Comparison of ENCODE assay signal across 9 cellular contexts in genomic region chr21:34864370-34865209, GRCh38.
DNase-seq lines count a peak whose midpoint lies in the region; ATAC-seq and TF ChIP-seq lines count a peak whose summit lies in the region.
"Had no signal": no experiment of that assay in that cellular context is flagged by ENCODE, and none has a peak within 500 bp of the region (broad histone marks: within the 10 kb centered on the region; RNA-seq: fewer than 3 reads in every experiment).

No MANE protein-coding gene starts in this region.

- no peak for TF ChIP-seq POLR2A in GM18505 (IDR thresholded peaks at IDR 0.05; ENCODE audit: borderline replicate concordance, extremely low read depth, insufficient read depth, insufficient read length)

- peaks cover 17 to 63% of the 10 kb centered on the region in 2 donors for H3K4me1 ChIP-seq in left lung

- no peak for ATAC-seq in activated T-cell treated with anti-CD3 and anti-CD28 coated beads, Interleukin-2, amount 50 U/mL, for 4 hours
- ATAC-seq in T-helper 17 cell (no peak), left lung (peak; percentile 1), GM18505 (IDR thresholded peaks at IDR 0.05; ENCODE audit: unreplicated experiment) (no peak)

- no peak overlapping the region for H3K4me3 Mint-ChIP-seq in activated T-cell treated with anti-CD3 and anti-CD28 coated beads, Interleukin-2, amount 50 U/mL, for 4 hours
- H3K4me3 Mint-ChIP-seq in T-helper 17 cell (no peak overlapping the region), type B pancreatic cell (peak overlapping the region; percentile 74), endothelial cell (ENCODE audit: unreplicated experiment) (no peak overlapping the region)

- peaks cover 50% of the 10 kb centered on the region for H3K4me1 Mint-ChIP-seq in activated T-cell treated with anti-CD3 and anti-CD28 coated beads, Interleukin-2, amount 50 U/mL, for 4 hours (ENCODE audit: low read depth)
- H3K4me1 Mint-ChIP-seq in T-helper 17 cell (peaks cover 35% of the 10 kb centered on the region), type B pancreatic cell (ENCODE audit: unreplicated experiment) (peaks cover 35% of the 10 kb centered on the region), endothelial cell (ENCODE audit: unreplicated experiment) (peaks cover 25% of the 10 kb centered on the region)

- H3K27me3 ChIP-seq in left lung = no peaks in the 10 kb centered on the region
- H3K27me3 ChIP-seq: testis had no signal

- H3K27me3 Mint-ChIP-seq in activated T-cell treated with anti-CD3 and anti-CD28 coated beads, Interleukin-2, amount 50 U/mL, for 4 hours (ENCODE audit: low read depth) = no peaks in the 10 kb centered on the region
- H3K27me3 Mint-ChIP-seq in T-helper 17 cell (no peaks in the 10 kb centered on the region), type B pancreatic cell (peaks cover 17% of the 10 kb centered on the region), endothelial cell (ENCODE audit: unreplicated experiment) (peaks cover 14% of the 10 kb centered on the region)

- H3K9me3 ChIP-seq in T-helper 17 cell (ENCODE audit: control insufficient read depth, low read length, poor library complexity, severe bottlenecking) (no peaks in the 10 kb centered on the region), left lung (no peaks in the 10 kb centered on the region)
- H3K9me3 ChIP-seq: testis had no signal

- no peak for TF ChIP-seq CTCF in left lung (IDR thresholded peaks at IDR 0.05)
- TF ChIP-seq CTCF in type B pancreatic cell (conservative IDR thresholded peaks at IDR 0.05) = no peak
- TF ChIP-seq CTCF in endothelial cell (IDR thresholded peaks at IDR 0.05; ENCODE audit: unreplicated experiment) = no peak

- peak; percentile 3 to 12 for DNase-seq in activated T-cell treated with anti-CD3 and anti-CD28 coated beads, Interleukin-2, amount 50 U/mL, for 48 hours
- no peak for DNase-seq in activated T-cell treated with anti-CD3 and anti-CD28 coated beads, Interleukin-2, amount 50 U/mL, for 4 hours
- DNase-seq in T-helper 17 cell (no peak), left lung (no peak), type B pancreatic cell (ENCODE audit: extremely low spot score, unreplicated experiment) (no peak), NCI-H526 (lab: John Stamatoyannopoulos, UW) (no peak), endothelial cell (ENCODE audit: low spot score) (no peak)

- H3K27ac Mint-ChIP-seq in T-helper 17 cell (peak overlapping the region; percentile 78), type B pancreatic cell (peak overlapping the region; percentile 95), endothelial cell (ENCODE audit: unreplicated experiment) (no peak overlapping the region)

- peaks cover 64% of the 10 kb centered on the region for H3K36me3 Mint-ChIP-seq in activated T-cell treated with anti-CD3 and anti-CD28 coated beads, Interleukin-2, amount 50 U/mL, for 4 hours (ENCODE audit: insufficient read depth)
- H3K36me3 Mint-ChIP-seq in T-helper 17 cell (ENCODE audit: low read depth) (peaks cover 4% of the 10 kb centered on the region), type B pancreatic cell (no peaks in the 10 kb centered on the region), endothelial cell (ENCODE audit: low read depth, unreplicated experiment) (peaks cover 18% of the 10 kb centered on the region)

- H3K36me3 ChIP-seq in left lung = peaks cover 0 to 91% of the 10 kb centered on the region in 2 donors

- intact Hi-C loops in left lung (cut with DNase I) = no loop called here

- H3K9me3 Mint-ChIP-seq in activated T-cell treated with anti-CD3 and anti-CD28 coated beads, Interleukin-2, amount 50 U/mL, for 4 hours = no peaks in the 10 kb centered on the region
- H3K9me3 Mint-ChIP-seq in type B pancreatic cell = no peaks in the 10 kb centered on the region
- no peaks in the 10 kb centered on the region for H3K9me3 Mint-ChIP-seq in endothelial cell (ENCODE audit: unreplicated experiment)

- peak overlapping the region; percentile 64 to 80 for H3K27ac ChIP-seq in left lung
- H3K27ac ChIP-seq: testis had no signal

- H3K4me3 ChIP-seq in left lung = no peak overlapping the region
- H3K4me3 ChIP-seq: testis had no signal

Comparison
In these comparisons a context has a peak if more than half of its experiments do, and no peak if none do; other contexts are left out.
1. DNase-seq: peak in activated T-cell treated with anti-CD3 and anti-CD28 coated beads, Interleukin-2, amount 50 U/mL, for 48 hours (2 of 2); none in activated T-cell treated with anti-CD3 and anti-CD28 coated beads, Interleukin-2, amount 50 U/mL, for 4 hours (single experiment), T-helper 17 cell (0 of 3), left lung (0 of 2), type B pancreatic cell (single experiment), NCI-H526 (0 of 2) and endothelial cell (single experiment).